ENCODE assay signal across 1 cellular context in genomic region chr1:63943393-63943792, GRCh38.
TF ChIP-seq lines count a peak whose summit lies in the region.

No MANE protein-coding gene starts in this region.

TF ChIP-seq in SK-N-SH, 30 proteins besides CTCF, POLR2A, EP300 and RAD21 (continued from another document):
- TF ChIP-seq ZBTB33 (IDR thresholded peaks at IDR 0.05; ENCODE audit: borderline replicate concordance, low read depth) (no peak), TAF1 (IDR thresholded peaks at IDR 0.05; ENCODE audit: borderline replicate concordance, low read depth, low read length) (no peak), TEAD4 (IDR thresholded peaks at IDR 0.05; ENCODE audit: borderline replicate concordance, insufficient read depth) (no peak), TCF12 (IDR thresholded peaks at IDR 0.05) (no peak), NRF1 (IDR thresholded peaks at IDR 0.05; ENCODE audit: low read depth, low read length) (no peak), JUND (IDR thresholded peaks at IDR 0.05) (no peak), SIN3A (IDR thresholded peaks at IDR 0.05; ENCODE audit: borderline replicate concordance, low read depth, low read length) (no peak)
- TF ChIP-seq, protein P1, sequence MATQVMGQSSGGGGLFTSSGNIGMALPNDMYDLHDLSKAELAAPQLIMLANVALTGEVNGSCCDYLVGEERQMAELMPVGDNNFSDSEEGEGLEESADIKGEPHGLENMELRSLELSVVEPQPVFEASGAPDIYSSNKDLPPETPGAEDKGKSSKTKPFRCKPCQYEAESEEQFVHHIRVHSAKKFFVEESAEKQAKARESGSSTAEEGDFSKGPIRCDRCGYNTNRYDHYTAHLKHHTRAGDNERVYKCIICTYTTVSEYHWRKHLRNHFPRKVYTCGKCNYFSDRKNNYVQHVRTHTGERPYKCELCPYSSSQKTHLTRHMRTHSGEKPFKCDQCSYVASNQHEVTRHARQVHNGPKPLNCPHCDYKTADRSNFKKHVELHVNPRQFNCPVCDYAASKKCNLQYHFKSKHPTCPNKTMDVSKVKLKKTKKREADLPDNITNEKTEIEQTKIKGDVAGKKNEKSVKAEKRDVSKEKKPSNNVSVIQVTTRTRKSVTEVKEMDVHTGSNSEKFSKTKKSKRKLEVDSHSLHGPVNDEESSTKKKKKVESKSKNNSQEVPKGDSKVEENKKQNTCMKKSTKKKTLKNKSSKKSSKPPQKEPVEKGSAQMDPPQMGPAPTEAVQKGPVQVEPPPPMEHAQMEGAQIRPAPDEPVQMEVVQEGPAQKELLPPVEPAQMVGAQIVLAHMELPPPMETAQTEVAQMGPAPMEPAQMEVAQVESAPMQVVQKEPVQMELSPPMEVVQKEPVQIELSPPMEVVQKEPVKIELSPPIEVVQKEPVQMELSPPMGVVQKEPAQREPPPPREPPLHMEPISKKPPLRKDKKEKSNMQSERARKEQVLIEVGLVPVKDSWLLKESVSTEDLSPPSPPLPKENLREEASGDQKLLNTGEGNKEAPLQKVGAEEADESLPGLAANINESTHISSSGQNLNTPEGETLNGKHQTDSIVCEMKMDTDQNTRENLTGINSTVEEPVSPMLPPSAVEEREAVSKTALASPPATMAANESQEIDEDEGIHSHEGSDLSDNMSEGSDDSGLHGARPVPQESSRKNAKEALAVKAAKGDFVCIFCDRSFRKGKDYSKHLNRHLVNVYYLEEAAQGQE (IDR thresholded peaks at IDR 0.05; ENCODE audit: low read depth, low read length) = no peak
